In genomic region chr2:30233142-30233961, GRCh38 we compare ENCODE assay signal across 8 cellular contexts. TPM values are rescaled to one million over a fixed set of nuclear protein-coding genes. Genes with fewer than 3 reads are reported as not detected.
DNase-seq lines count a peak whose midpoint lies in the region; ATAC-seq and TF ChIP-seq lines count a peak whose summit lies in the region.

No MANE protein-coding gene starts in this region.

- no peaks in the 10 kb centered on the region for H3K9me3 ChIP-seq in right atrium auricular region
- no peaks in the 10 kb centered on the region for H3K9me3 ChIP-seq in mucosa of stomach (ENCODE audit: control insufficient read depth, low read length)
- H3K9me3 ChIP-seq in aorta (ENCODE audit: control insufficient read depth, low read length), result no peaks in the 10 kb centered on the region

- in situ Hi-C loops in brain microvascular endothelial cell (cut with HindIII; ENCODE audit: low pct_ligation_motif_present, low sequenced_read_pairs), result no loop called here

- TF ChIP-seq CTCF in right atrium auricular region (IDR thresholded peaks at IDR 0.05) (no peak), brain microvascular endothelial cell (IDR thresholded peaks at IDR 0.05; ENCODE audit: low read depth, low read length, missing control alignments) (no peak)

- no peak for ATAC-seq in aorta (ENCODE audit: low FRiP score)

- H3K9ac ChIP-seq in mucosa of stomach (ENCODE audit: low read length), result peak overlapping the region; percentile 85

- 6 to 9% methylated on average over 5 of the region's 5 CpGs for WGBS in aorta, 2 donors

- peaks cover 6% of the 10 kb centered on the region for H3K36me3 ChIP-seq in right atrium auricular region
- no peaks in the 10 kb centered on the region for H3K36me3 ChIP-seq in brain microvascular endothelial cell (replicated peaks)
- no peaks in the 10 kb centered on the region for H3K36me3 ChIP-seq in mucosa of stomach (ENCODE audit: control insufficient read depth, insufficient read depth, low read length)
- peaks cover 0 to 6% of the 10 kb centered on the region in 2 donors for H3K36me3 ChIP-seq in aorta (ENCODE audit: control insufficient read depth in 1 of 2, insufficient read depth in 2 of 2, low read length in 1 of 2)

- H3K4me1 ChIP-seq in right atrium auricular region, result peaks cover 0 to 44% of the 10 kb centered on the region in 2 donors
- peaks cover 18% of the 10 kb centered on the region for H3K4me1 ChIP-seq in mucosa of stomach (ENCODE audit: control insufficient read depth, insufficient read depth, low read length)
- H3K4me1 ChIP-seq in aorta (ENCODE audit: control insufficient read depth in 1 of 2, insufficient read depth in 2 of 2, low read length in 2 of 2), result peaks cover 2 to 3% of the 10 kb centered on the region in 2 donors

- peak overlapping the region; percentile 65 to 78 for H3K4me3 ChIP-seq in right atrium auricular region
- peak overlapping the region; percentile 64 for H3K4me3 ChIP-seq in brain microvascular endothelial cell (ENCODE audit: low read depth, low read length)
- no peak overlapping the region for H3K4me3 ChIP-seq in mucosa of stomach (ENCODE audit: low read length)
- H3K4me3 ChIP-seq in aorta (ENCODE audit: low read length in 2 of 2), result peak overlapping the region; percentile 84 to 92

- intact Hi-C loops in cardiac septum (cut with DNase I), result loop anchor here (5.0 kb wide), 2 partner anchors 114 to 334 kb away; no protein-coding TSS in a partner anchor
- intact Hi-C loops in aorta (cut with DNase I), result loop anchor here (5.0 to 10.0 kb wide), 7 partner anchors 111 to 459 kb away; no protein-coding TSS in a partner anchor
- intact Hi-C loops in posterior cingulate gyrus (cut with DNase I), result no loop called here

- H3K27ac ChIP-seq in right atrium auricular region (peak overlapping the region; percentile 86), brain microvascular endothelial cell (peak overlapping the region; percentile 10), aorta (ENCODE audit: low read depth in 1 of 2, low read length in 2 of 2) (peak overlapping the region; percentile 19 to 94)

- H3K27me3 ChIP-seq in right atrium auricular region, result no peaks in the 10 kb centered on the region
- no peaks in the 10 kb centered on the region for H3K27me3 ChIP-seq in brain microvascular endothelial cell (replicated peaks)
- H3K27me3 ChIP-seq in mucosa of stomach (ENCODE audit: control insufficient read depth, insufficient read depth, low read length), result peaks cover 39% of the 10 kb centered on the region
- H3K27me3 ChIP-seq in aorta (ENCODE audit: control insufficient read depth in 1 of 2, insufficient read depth in 2 of 2, low read length in 1 of 2), result no peaks in the 10 kb centered on the region

- DNase-seq in right atrium auricular region (ENCODE audit: low spot score) (no peak), cardiac septum (ENCODE audit: low spot score) (no peak), brain microvascular endothelial cell (no peak), aorta (no peak), globus pallidus (ENCODE audit: low spot score) (no peak), posterior cingulate gyrus (no peak), MV-4-11 (lab: John Stamatoyannopoulos, UW) (no peak)

RNA-seq across cellular contexts. Expression of gene LBH, which starts 2.0 kb away (rescaled TPM):
- total RNA-seq in right atrium auricular region (10 to 100 TPM; 18.9 to 54.6 TPM), cardiac septum (208 TPM), aorta (100 to 1,000 TPM; 105 to 213 TPM)
- 10 to 100 TPM; 56.1 to 83.8 TPM for polyA plus RNA-seq in aorta

Comparison
In these comparisons a context has a peak if more than half of its experiments do, and no peak if none do; other contexts are left out.
1. H3K27ac ChIP-seq: peak in every context shown above with its lines; median percentile 86 in right atrium auricular region; 56 in aorta; 10 in brain microvascular endothelial cell.